ENCODE assay signal across 1 cellular context in the genomic region with DNA sequence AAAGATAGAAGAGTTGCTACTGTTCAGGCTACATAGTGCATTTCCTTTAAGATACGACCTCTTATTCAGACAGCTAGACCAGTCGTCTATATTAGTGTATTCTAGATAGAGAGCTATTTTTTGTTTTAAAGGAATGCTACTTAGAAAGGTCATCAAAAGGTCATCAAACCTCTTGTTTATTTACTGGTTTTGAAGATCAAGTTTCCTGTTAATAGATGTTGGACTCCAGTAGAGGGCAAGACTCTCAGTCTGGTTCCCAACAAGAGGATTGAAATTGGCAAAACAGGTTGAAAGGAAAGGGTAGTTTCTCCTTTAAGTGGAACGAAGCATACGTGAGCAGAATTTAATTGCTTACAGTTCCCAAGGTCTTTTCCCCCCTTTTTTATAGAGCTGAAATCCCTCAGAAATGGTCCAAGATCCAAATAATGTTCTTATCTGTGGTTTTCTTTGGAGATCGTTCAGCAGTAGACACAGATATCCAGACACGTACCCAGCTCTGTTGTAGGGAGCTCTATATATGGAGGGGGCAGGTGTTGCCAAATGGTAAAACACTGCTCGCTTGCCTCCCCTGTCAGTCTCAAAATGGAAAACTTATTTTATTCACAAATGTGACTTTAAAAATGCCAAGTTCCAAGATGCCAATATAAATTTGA.
TF ChIP-seq lines count a peak whose summit lies in the region.

No MANE protein-coding gene starts in this region.

TF ChIP-seq in A549, 52 proteins besides CTCF, POLR2A, EP300 and RAD21 (continued from another document):
- TF ChIP-seq, protein P1, sequence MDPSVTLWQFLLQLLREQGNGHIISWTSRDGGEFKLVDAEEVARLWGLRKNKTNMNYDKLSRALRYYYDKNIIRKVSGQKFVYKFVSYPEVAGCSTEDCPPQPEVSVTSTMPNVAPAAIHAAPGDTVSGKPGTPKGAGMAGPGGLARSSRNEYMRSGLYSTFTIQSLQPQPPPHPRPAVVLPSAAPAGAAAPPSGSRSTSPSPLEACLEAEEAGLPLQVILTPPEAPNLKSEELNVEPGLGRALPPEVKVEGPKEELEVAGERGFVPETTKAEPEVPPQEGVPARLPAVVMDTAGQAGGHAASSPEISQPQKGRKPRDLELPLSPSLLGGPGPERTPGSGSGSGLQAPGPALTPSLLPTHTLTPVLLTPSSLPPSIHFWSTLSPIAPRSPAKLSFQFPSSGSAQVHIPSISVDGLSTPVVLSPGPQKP (IDR thresholded peaks at IDR 0.05; ENCODE audit: low read depth, low read length): no peak
- TF ChIP-seq RNF2 (IDR thresholded peaks at IDR 0.05; ENCODE audit: borderline replicate concordance, low read depth) (no peak), FOXS1 (CRISPR knock-in tag; IDR thresholded peaks at IDR 0.05) (no peak), ZNF302 (CRISPR knock-in tag; IDR thresholded peaks at IDR 0.05) (no peak), ZC3H11A (IDR thresholded peaks at IDR 0.05) (no peak)
